Comparison of ENCODE assay signal across 22 cellular contexts in genomic region chr4:138202686-138203085, GRCh38. TPM values are rescaled to one million over a fixed set of nuclear protein-coding genes. Genes with fewer than 3 reads are reported as not detected.
"Had no signal": no experiment of that assay in that cellular context is flagged by ENCODE, and none has a peak within 500 bp of the region (broad histone marks: within the 10 kb centered on the region; RNA-seq: fewer than 3 reads in every experiment).

No MANE protein-coding gene starts in this region.

- FAIRE-seq: kidney had no signal

- H3K36me3 Mint-ChIP-seq: activated naive CD4-positive, alpha-beta T cell treated with anti-CD3 and anti-CD28 coated beads, Interleukin-2, amount 10 ng/mL, durations not matched to agents 7 days and 5 days; brain; memory B cell; naive thymus-derived CD8-positive, alpha-beta T cell had no signal

- H3K4me3 ChIP-seq: dorsolateral prefrontal cortex, gastrocnemius medialis, prostate gland, tibial artery had no signal

- H3K27me3 Mint-ChIP-seq: activated naive CD4-positive, alpha-beta T cell treated with anti-CD3 and anti-CD28 coated beads, Interleukin-2, amount 10 ng/mL, durations not matched to agents 7 days and 5 days; activated naive CD8-positive, alpha-beta T cell treated with anti-CD3 and anti-CD28 coated beads, Interleukin-2, amount 50 U/mL, for 24 hours had no signal

- ATAC-seq: activated CD8-positive, alpha-beta T cell treated with anti-CD3 and anti-CD28 coated beads, Interleukin-2, amount 10 ng/mL, durations not matched to agents 7 days and 5 days; activated naive CD8-positive, alpha-beta T cell treated with anti-CD3 and anti-CD28 coated beads, Interleukin-2, amount 50 U/mL, for 24 hours; activated T-cell treated with anti-CD3 and anti-CD28 coated beads, Interleukin-2, amount 50 U/mL, for 4 hours; gastrocnemius medialis; left ventricle myocardium superior; naive thymus-derived CD8-positive, alpha-beta T cell; right cardiac atrium; stimulated activated naive CD8-positive, alpha-beta T cell treated with anti-CD3 and anti-CD28 coated beads, Interleukin-15, Interleukin-2, amounts not matched to agents 100 U/mL and 50 U/mL, for 24 hours had no signal

- H3K36me3 ChIP-seq: gastrocnemius medialis, prostate gland, tibial artery had no signal

- H3K4me1 Mint-ChIP-seq: activated naive CD4-positive, alpha-beta T cell treated with anti-CD3 and anti-CD28 coated beads, Interleukin-2, amount 10 ng/mL, durations not matched to agents 7 days and 5 days; activated naive CD8-positive, alpha-beta T cell treated with anti-CD3 and anti-CD28 coated beads, Interleukin-2, amount 50 U/mL, for 24 hours; naive thymus-derived CD8-positive, alpha-beta T cell had no signal

- H3K4me3 Mint-ChIP-seq: activated CD8-positive, alpha-beta T cell treated with anti-CD3 and anti-CD28 coated beads, Interleukin-2, amount 10 ng/mL, durations not matched to agents 7 days and 5 days; activated naive CD4-positive, alpha-beta T cell treated with anti-CD3 and anti-CD28 coated beads, Interleukin-2, amount 10 ng/mL, durations not matched to agents 7 days and 5 days; activated naive CD8-positive, alpha-beta T cell treated with anti-CD3 and anti-CD28 coated beads, Interleukin-2, amount 50 U/mL, for 24 hours; activated T-cell treated with anti-CD3 and anti-CD28 coated beads, Interleukin-2, amount 50 U/mL, for 4 hours; brain; memory B cell; naive thymus-derived CD8-positive, alpha-beta T cell had no signal

- H3K4me1 ChIP-seq: prostate gland, tibial artery had no signal

- H3K27me3 ChIP-seq: dorsolateral prefrontal cortex, gastrocnemius medialis, tibial artery had no signal

- H3K9me3 Mint-ChIP-seq: activated naive CD4-positive, alpha-beta T cell treated with anti-CD3 and anti-CD28 coated beads, Interleukin-2, amount 10 ng/mL, durations not matched to agents 7 days and 5 days; activated naive CD8-positive, alpha-beta T cell treated with anti-CD3 and anti-CD28 coated beads, Interleukin-2, amount 50 U/mL, for 24 hours; activated T-cell treated with anti-CD3 and anti-CD28 coated beads, Interleukin-2, amount 50 U/mL, for 4 hours; brain; memory B cell; naive thymus-derived CD8-positive, alpha-beta T cell had no signal

- H3K27ac ChIP-seq: dorsolateral prefrontal cortex, gastrocnemius medialis, prostate gland, tibial artery had no signal

- H3K9me3 ChIP-seq: gastrocnemius medialis, prostate gland, tibial artery had no signal

- H3K27ac Mint-ChIP-seq: activated CD8-positive, alpha-beta T cell treated with anti-CD3 and anti-CD28 coated beads, Interleukin-2, amount 10 ng/mL, durations not matched to agents 7 days and 5 days; activated naive CD4-positive, alpha-beta T cell treated with anti-CD3 and anti-CD28 coated beads, Interleukin-2, amount 10 ng/mL, durations not matched to agents 7 days and 5 days; activated naive CD8-positive, alpha-beta T cell treated with anti-CD3 and anti-CD28 coated beads, Interleukin-2, amount 50 U/mL, for 24 hours; brain; memory B cell; naive thymus-derived CD8-positive, alpha-beta T cell had no signal

- DNase-seq: activated CD4-positive, alpha-beta T cell treated with anti-CD3 and anti-CD28 coated beads for 48 hours; activated CD4-positive, CD25-positive, alpha-beta regulatory T cell; activated CD8-positive, alpha-beta T cell treated with anti-CD3 and anti-CD28 coated beads, Interleukin-2, amount 10 ng/mL, durations not matched to agents 7 days and 5 days; activated naive CD4-positive, alpha-beta T cell treated with anti-CD3 and anti-CD28 coated beads, Interleukin-2, amount 10 ng/mL, durations not matched to agents 7 days and 5 days; activated naive CD8-positive, alpha-beta T cell treated with anti-CD3 and anti-CD28 coated beads, Interleukin-2, amount 50 U/mL, for 24 hours; activated T-cell treated with anti-CD3 and anti-CD28 coated beads, Interleukin-2, amount 50 U/mL, for 4 hours; anterior cingulate cortex; caudate nucleus; dorsolateral prefrontal cortex; gastrocnemius medialis; head of caudate nucleus; kidney; left ventricle myocardium superior; naive thymus-derived CD8-positive, alpha-beta T cell; right cardiac atrium; stimulated activated naive CD8-positive, alpha-beta T cell treated with anti-CD3 and anti-CD28 coated beads, Interleukin-15, Interleukin-2, amounts not matched to agents 100 U/mL and 50 U/mL, for 24 hours; substantia nigra; T1000; tibial artery had no signal

RNA-seq across cellular contexts. Expression of gene SLC7A11, which starts 39.5 kb away (rescaled TPM):
- polyA plus RNA-seq: naive thymus-derived CD8-positive, alpha-beta T cell had no signal
